In genomic region chrX:72018277-72019112, GRCh38 we compare ENCODE assay signal across 1 cellular context.
TF ChIP-seq lines count a peak whose summit lies in the region.

No MANE protein-coding gene starts in this region.

TF ChIP-seq in K562, 482 proteins besides CTCF, POLR2A, EP300 and RAD21 (continued from another document and continues in another):
- TF ChIP-seq, protein P1, sequence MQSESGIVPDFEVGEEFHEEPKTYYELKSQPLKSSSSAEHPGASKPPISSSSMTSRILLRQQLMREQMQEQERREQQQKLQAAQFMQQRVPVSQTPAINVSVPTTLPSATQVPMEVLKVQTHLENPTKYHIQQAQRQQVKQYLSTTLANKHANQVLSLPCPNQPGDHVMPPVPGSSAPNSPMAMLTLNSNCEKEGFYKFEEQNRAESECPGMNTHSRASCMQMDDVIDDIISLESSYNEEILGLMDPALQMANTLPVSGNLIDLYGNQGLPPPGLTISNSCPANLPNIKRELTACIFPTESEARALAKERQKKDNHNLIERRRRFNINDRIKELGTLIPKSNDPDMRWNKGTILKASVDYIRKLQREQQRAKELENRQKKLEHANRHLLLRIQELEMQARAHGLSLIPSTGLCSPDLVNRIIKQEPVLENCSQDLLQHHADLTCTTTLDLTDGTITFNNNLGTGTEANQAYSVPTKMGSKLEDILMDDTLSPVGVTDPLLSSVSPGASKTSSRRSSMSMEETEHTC (IDR thresholded peaks at IDR 0.05): peak; percentile 52
- no peak for TF ChIP-seq TAL1 (IDR thresholded peaks at IDR 0.05)
- TF ChIP-seq HMGN3 (IDR thresholded peaks at IDR 0.05; ENCODE audit: borderline replicate concordance, extremely low read depth, insufficient read length, low read depth, low read length): peak; percentile 96
- TF ChIP-seq POLR2G (IDR thresholded peaks at IDR 0.05; ENCODE audit: low read depth, low read length): 0 out of 2 replicates have a peak, but pooled peaks have one; percentile 19
- no peak for TF ChIP-seq XRCC4 (IDR thresholded peaks at IDR 0.05; ENCODE audit: extremely low read depth, insufficient read depth, insufficient read length)
- TF ChIP-seq DPF2 (IDR thresholded peaks at IDR 0.05): no peak
- TF ChIP-seq, protein P2, sequence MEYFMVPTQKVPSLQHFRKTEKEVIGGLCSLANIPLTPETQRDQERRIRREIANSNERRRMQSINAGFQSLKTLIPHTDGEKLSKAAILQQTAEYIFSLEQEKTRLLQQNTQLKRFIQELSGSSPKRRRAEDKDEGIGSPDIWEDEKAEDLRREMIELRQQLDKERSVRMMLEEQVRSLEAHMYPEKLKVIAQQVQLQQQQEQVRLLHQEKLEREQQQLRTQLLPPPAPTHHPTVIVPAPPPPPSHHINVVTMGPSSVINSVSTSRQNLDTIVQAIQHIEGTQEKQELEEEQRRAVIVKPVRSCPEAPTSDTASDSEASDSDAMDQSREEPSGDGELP (CRISPR knock-in tag; IDR thresholded peaks at IDR 0.05; ENCODE audit: borderline replicate concordance): peak; percentile 60; the same call in 1 of the 2 replicates
- no peak for TF ChIP-seq HOMEZ (CRISPR knock-in tag; IDR thresholded peaks at IDR 0.05)
- TF ChIP-seq ZNF511 (CRISPR knock-in tag; IDR thresholded peaks at IDR 0.05): peak; percentile 28; the same call in 1 of the 2 replicates
- peak; percentile 29; the same call in 1 of the 2 replicates for TF ChIP-seq MTA3 (IDR thresholded peaks at IDR 0.05; ENCODE audit: borderline replicate concordance)
- no peak for TF ChIP-seq ZNF830 (CRISPR knock-in tag; IDR thresholded peaks at IDR 0.05)
- TF ChIP-seq JUNB (CRISPR knock-in tag; conservative IDR thresholded peaks at IDR 0.05): 0 out of 2 replicates have a peak, but pooled peaks have one; percentile 65
- peak; percentile 31; the same call in 1 of the 2 replicates for TF ChIP-seq ZFX (CRISPR knock-in tag; IDR thresholded peaks at IDR 0.05)
- TF ChIP-seq ZBTB1 (CRISPR knock-in tag; IDR thresholded peaks at IDR 0.05; ENCODE audit: borderline replicate concordance, low read depth): no peak
- TF ChIP-seq FOXP1 (CRISPR knock-in tag; IDR thresholded peaks at IDR 0.05): peak; percentile 79; the same call in 1 of the 2 replicates
- no peak for TF ChIP-seq POLR2AphosphoS5 (IDR thresholded peaks at IDR 0.05; ENCODE audit: control insufficient read depth, insufficient read depth, low read depth, low read length)
- TF ChIP-seq MCM2 (IDR thresholded peaks at IDR 0.05; ENCODE audit: low read depth): no peak
- TF ChIP-seq BRF1 (IDR thresholded peaks at IDR 0.05; ENCODE audit: borderline replicate concordance, extremely low read depth, insufficient read length): no peak
- no peak for TF ChIP-seq MAFF (IDR thresholded peaks at IDR 0.05; ENCODE audit: low read length)
- peak; percentile 92 for TF ChIP-seq JUN (IDR thresholded peaks at IDR 0.05; ENCODE audit: borderline replicate concordance, low read depth, low read length)
- TF ChIP-seq JUN (CRISPR knock-in tag; IDR thresholded peaks at IDR 0.05; ENCODE audit: borderline replicate concordance): peak; percentile 95
- TF ChIP-seq MCM3 (IDR thresholded peaks at IDR 0.05): no peak
- no peak for TF ChIP-seq HSF4 (CRISPR knock-in tag; IDR thresholded peaks at IDR 0.05; ENCODE audit: borderline replicate concordance)
- no peak for TF ChIP-seq NCOA2 (IDR thresholded peaks at IDR 0.05; ENCODE audit: partially characterized antibody in 2 of 2)
- peak; percentile 35; the same call in 1 of the 2 replicates for TF ChIP-seq ARID1B (IDR thresholded peaks at IDR 0.05)
- no peak for TF ChIP-seq NR2C2 (CRISPR knock-in tag; IDR thresholded peaks at IDR 0.05)
- 0 out of 2 replicates have a peak, but pooled peaks have one; percentile 24 for TF ChIP-seq NR2C2 (tag; IDR thresholded peaks at IDR 0.05)
- TF ChIP-seq NFYB (IDR thresholded peaks at IDR 0.05; ENCODE audit: extremely low read depth, insufficient read length): no peak
- TF ChIP-seq ZNF24 (IDR thresholded peaks at IDR 0.05): no peak
- TF ChIP-seq GATAD2A (IDR thresholded peaks at IDR 0.05): no peak
- peak; percentile 42; the same call in 1 of the 2 replicates for TF ChIP-seq RBFOX2 (IDR thresholded peaks at IDR 0.05; ENCODE audit: low read depth, low read length)
- TF ChIP-seq, protein P3, sequence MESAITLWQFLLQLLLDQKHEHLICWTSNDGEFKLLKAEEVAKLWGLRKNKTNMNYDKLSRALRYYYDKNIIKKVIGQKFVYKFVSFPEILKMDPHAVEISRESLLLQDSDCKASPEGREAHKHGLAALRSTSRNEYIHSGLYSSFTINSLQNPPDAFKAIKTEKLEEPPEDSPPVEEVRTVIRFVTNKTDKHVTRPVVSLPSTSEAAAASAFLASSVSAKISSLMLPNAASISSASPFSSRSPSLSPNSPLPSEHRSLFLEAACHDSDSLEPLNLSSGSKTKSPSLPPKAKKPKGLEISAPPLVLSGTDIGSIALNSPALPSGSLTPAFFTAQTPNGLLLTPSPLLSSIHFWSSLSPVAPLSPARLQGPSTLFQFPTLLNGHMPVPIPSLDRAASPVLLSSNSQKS (CRISPR knock-in tag; IDR thresholded peaks at IDR 0.05): no peak
- no peak for TF ChIP-seq C11orf30 (IDR thresholded peaks at IDR 0.05; ENCODE audit: low read depth)
- TF ChIP-seq, protein P4, sequence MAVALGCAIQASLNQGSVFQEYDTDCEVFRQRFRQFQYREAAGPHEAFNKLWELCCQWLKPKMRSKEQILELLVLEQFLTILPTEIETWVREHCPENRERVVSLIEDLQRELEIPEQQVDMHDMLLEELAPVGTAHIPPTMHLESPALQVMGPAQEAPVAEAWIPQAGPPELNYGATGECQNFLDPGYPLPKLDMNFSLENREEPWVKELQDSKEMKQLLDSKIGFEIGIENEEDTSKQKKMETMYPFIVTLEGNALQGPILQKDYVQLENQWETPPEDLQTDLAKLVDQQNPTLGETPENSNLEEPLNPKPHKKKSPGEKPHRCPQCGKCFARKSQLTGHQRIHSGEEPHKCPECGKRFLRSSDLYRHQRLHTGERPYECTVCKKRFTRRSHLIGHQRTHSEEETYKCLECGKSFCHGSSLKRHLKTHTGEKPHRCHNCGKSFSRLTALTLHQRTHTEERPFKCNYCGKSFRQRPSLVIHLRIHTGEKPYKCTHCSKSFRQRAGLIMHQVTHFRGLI (CRISPR knock-in tag; IDR thresholded peaks at IDR 0.05): peak; percentile 100; the same call in 1 of the 2 replicates
- no peak for TF ChIP-seq CREB3 (tag; conservative IDR thresholded peaks at IDR 0.05; ENCODE audit: low read depth)
- no peak for TF ChIP-seq BRD4 (IDR thresholded peaks at IDR 0.05)
- TF ChIP-seq, protein P5, sequence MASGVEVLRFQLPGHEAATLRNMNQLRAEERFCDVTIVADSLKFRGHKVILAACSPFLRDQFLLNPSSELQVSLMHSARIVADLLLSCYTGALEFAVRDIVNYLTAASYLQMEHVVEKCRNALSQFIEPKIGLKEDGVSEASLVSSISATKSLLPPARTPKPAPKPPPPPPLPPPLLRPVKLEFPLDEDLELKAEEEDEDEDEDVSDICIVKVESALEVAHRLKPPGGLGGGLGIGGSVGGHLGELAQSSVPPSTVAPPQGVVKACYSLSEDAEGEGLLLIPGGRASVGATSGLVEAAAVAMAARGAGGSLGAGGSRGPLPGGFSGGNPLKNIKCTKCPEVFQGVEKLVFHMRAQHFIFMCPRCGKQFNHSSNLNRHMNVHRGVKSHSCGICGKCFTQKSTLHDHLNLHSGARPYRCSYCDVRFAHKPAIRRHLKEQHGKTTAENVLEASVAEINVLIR (CRISPR knock-in tag; IDR thresholded peaks at IDR 0.05): no peak
- TF ChIP-seq PHB (CRISPR knock-in tag; IDR thresholded peaks at IDR 0.05): no peak
- TF ChIP-seq, protein P6, sequence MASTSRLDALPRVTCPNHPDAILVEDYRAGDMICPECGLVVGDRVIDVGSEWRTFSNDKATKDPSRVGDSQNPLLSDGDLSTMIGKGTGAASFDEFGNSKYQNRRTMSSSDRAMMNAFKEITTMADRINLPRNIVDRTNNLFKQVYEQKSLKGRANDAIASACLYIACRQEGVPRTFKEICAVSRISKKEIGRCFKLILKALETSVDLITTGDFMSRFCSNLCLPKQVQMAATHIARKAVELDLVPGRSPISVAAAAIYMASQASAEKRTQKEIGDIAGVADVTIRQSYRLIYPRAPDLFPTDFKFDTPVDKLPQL (IDR thresholded peaks at IDR 0.05; ENCODE audit: extremely low read depth, insufficient read length): no peak
- peak; percentile 37 for TF ChIP-seq CREM (IDR thresholded peaks at IDR 0.05; ENCODE audit: low read depth)
- TF ChIP-seq TCF3 (CRISPR knock-in tag; IDR thresholded peaks at IDR 0.05): 0 out of 2 replicates have a peak, but pooled peaks have one; percentile 13
- TF ChIP-seq EGR1 (conservative IDR thresholded peaks at IDR 0.05): peak; percentile 79
- TF ChIP-seq SOX6 (IDR thresholded peaks at IDR 0.05): peak; percentile 40
- TF ChIP-seq PHF8 (IDR thresholded peaks at IDR 0.05; ENCODE audit: borderline replicate concordance, low read length): no peak
- TF ChIP-seq TEAD4 (IDR thresholded peaks at IDR 0.05; ENCODE audit: low read length): no peak
- no peak; the same call in 1 of the 2 replicates for TF ChIP-seq TEAD4 (CRISPR knock-in tag; IDR thresholded peaks at IDR 0.05; ENCODE audit: borderline replicate concordance)
- TF ChIP-seq CREB1 (IDR thresholded peaks at IDR 0.05): no peak
- peak; percentile 44; the same call in 1 of the 2 replicates for TF ChIP-seq CREB1 (CRISPR knock-in tag; IDR thresholded peaks at IDR 0.05)
- TF ChIP-seq BRF2 (IDR thresholded peaks at IDR 0.05; ENCODE audit: borderline replicate concordance, insufficient read depth, insufficient read length): no peak
- TF ChIP-seq MNT (conservative IDR thresholded peaks at IDR 0.05): 0 out of 4 replicates have a peak, but pooled peaks of 1 of the 2 experiments have one; percentile 23
- no peak for TF ChIP-seq MAFG (tag; conservative IDR thresholded peaks at IDR 0.05)
- TF ChIP-seq NEUROD1 (IDR thresholded peaks at IDR 0.05; ENCODE audit: borderline replicate concordance, low read depth, low read length, partially characterized antibody): peak; percentile 41
- TF ChIP-seq MEIS2 (IDR thresholded peaks at IDR 0.05; ENCODE audit: partially characterized antibody): no peak
- no peak for TF ChIP-seq KDM5B (IDR thresholded peaks at IDR 0.05; ENCODE audit: insufficient replicate concordance, low read depth, low read length)
- no peak for TF ChIP-seq SMAD2 (IDR thresholded peaks at IDR 0.05; ENCODE audit: low read depth, low read length)
- no peak for TF ChIP-seq ZHX1 (conservative IDR thresholded peaks at IDR 0.05; ENCODE audit: low read length)
